ENCODE assay signal across 10 cellular contexts in genomic region chr2:218219934-218220333, GRCh38. TPM values are rescaled to one million over a fixed set of nuclear protein-coding genes. Genes with fewer than 3 reads are reported as not detected.
DNase-seq lines count a peak whose midpoint lies in the region; ATAC-seq, FAIRE-seq and TF ChIP-seq lines count a peak whose summit lies in the region.
"Had no signal": no experiment of that assay in that cellular context is flagged by ENCODE, and none has a peak within 500 bp of the region (broad histone marks: within the 10 kb centered on the region; RNA-seq: fewer than 3 reads in every experiment).

No MANE protein-coding gene starts in this region.

- ATAC-seq in gastrocnemius medialis (no peak), HG02588 (IDR thresholded peaks at IDR 0.05; ENCODE audit: unreplicated experiment) (no peak)

- H3K9me3 ChIP-seq in Peyer's patch (no peaks in the 10 kb centered on the region), gastrocnemius medialis (no peaks in the 10 kb centered on the region)

- TF ChIP-seq CTCF in GM12875 (IDR thresholded peaks at IDR 0.05; ENCODE audit: borderline replicate concordance, insufficient read depth, low read depth, low read length): no peak
- TF ChIP-seq CTCF in Peyer's patch (IDR thresholded peaks at IDR 0.05): no peak
- TF ChIP-seq CTCF in gastrocnemius medialis (IDR thresholded peaks at IDR 0.05 in 4 of 5, conservative IDR thresholded peaks at IDR 0.05 in 1 of 5): no peak

- no peak for FAIRE-seq in HTR-8/SVneo (lab: Jason Lieb, UNC)

- no peaks in the 10 kb centered on the region for H3K27me3 ChIP-seq in Peyer's patch
- H3K27me3 ChIP-seq in gastrocnemius medialis: no peaks in the 10 kb centered on the region

- H3K4me3 ChIP-seq in GM12875 (ENCODE audit: low read depth, low read length): peak overlapping the region; percentile 70
- H3K4me3 ChIP-seq in Peyer's patch: peak overlapping the region in 3 of 4 donors; percentile 9 to 93 (median 28)
- peak overlapping the region in 2 of 4 donors; percentile 87 to 92 for H3K4me3 ChIP-seq in gastrocnemius medialis

- intact Hi-C loops in gastrocnemius medialis (cut with DNase I; ENCODE audit: low total_unique reads): loop anchor here (5.0 kb wide), 2 partner anchors 37 to 347 kb away; partner anchors contain the start of genes CNOT9 and USP37

- in situ Hi-C loops in gastrocnemius medialis (cut with MboI; ENCODE audit: low sequenced_read_pairs in 4 of 4): loop anchor here in 1 of 4 donors (5.0 kb wide), 1 partner anchor 47 kb away; no protein-coding TSS in a partner anchor

- TF ChIP-seq POLR2A in Peyer's patch (IDR thresholded peaks at IDR 0.05) (no peak), gastrocnemius medialis (IDR thresholded peaks at IDR 0.05) (no peak)

- peaks cover 0 to 63% (median 33%) of the 10 kb centered on the region in 4 donors for H3K4me1 ChIP-seq in Peyer's patch
- peaks cover 67 to 78% of the 10 kb centered on the region in 2 donors for H3K4me1 ChIP-seq in gastrocnemius medialis

- peaks cover 0 to 12% (median 0%) of the 10 kb centered on the region in 3 donors for H3K36me3 ChIP-seq in Peyer's patch
- H3K36me3 ChIP-seq in gastrocnemius medialis: peaks cover 0 to 3% of the 10 kb centered on the region in 2 donors

- DNase-seq in Peyer's patch (no peak), epithelial cell of prostate (ENCODE audit: low read depth, low spot score) (no peak), gastrocnemius medialis (no peak), HTR-8/SVneo (ENCODE audit: insufficient read length, low spot score) (no peak), CD1c-positive myeloid dendritic cell (ENCODE audit: extremely low spot score) (no peak)
- DNase-seq in stimulated activated CD4-positive, alpha-beta T cell treated with anti-CD3 and anti-CD28 coated beads, Interleukin-12 subunit alpha, Interleukin-12 subunit beta, amount 100 ng/mL, for 4 hours: no peak
- DNase-seq: activated CD4-positive, alpha-beta T cell treated with anti-CD3 and anti-CD28 coated beads, Interleukin-2, amount 50 U/mL, for 48 hours; NCI-H510A had no signal

- H3K27ac ChIP-seq in Peyer's patch: peak overlapping the region; percentile 3 to 97 (median 69)
- peak overlapping the region; percentile 95 for H3K27ac ChIP-seq in epithelial cell of prostate
- H3K27ac ChIP-seq in gastrocnemius medialis: peak overlapping the region; percentile 96 to 99 (median 97)

RNA-seq across cellular contexts. Expression of gene ARPC2, which starts 2.9 kb away (rescaled TPM):
- total RNA-seq in Peyer's patch: 100 to 1,000 TPM; 210 to 284 (median 246) TPM
- 100 to 1,000 TPM; 181 to 231 (median 193) TPM for total RNA-seq in gastrocnemius medialis

RNA-seq across cellular contexts. Expression of gene GPBAR1, which starts 40.9 kb away (rescaled TPM):
- total RNA-seq in Peyer's patch (1 to 10 TPM; 3.3 to 7.0 (median 3.9) TPM), gastrocnemius medialis (under 1 TPM in 1 of 4 donors, not detected in 3; 0.93 TPM)

RNA-seq across cellular contexts. Expression of gene AAMP, which starts 50.0 kb away (rescaled TPM):
- total RNA-seq in Peyer's patch: 100 to 1,000 TPM in 3 of 4 donors, 10 to 100 TPM in 1; 91.8 to 151 (median 115) TPM
- 100 to 1,000 TPM in 1 of 4 donors, 10 to 100 TPM in 3; 87.1 to 134 (median 96.0) TPM for total RNA-seq in gastrocnemius medialis

RNA-seq across cellular contexts. Expression of gene PNKD, which starts 50.4 kb away (rescaled TPM):
- total RNA-seq in Peyer's patch: 100 to 1,000 TPM in 1 of 4 donors, 10 to 100 TPM in 3; 63.9 to 690 (median 70.4) TPM
- 10 to 100 TPM; 20.1 to 35.8 (median 31.9) TPM for total RNA-seq in gastrocnemius medialis

RNA-seq across cellular contexts. Expression of gene CXCR1, which starts 53.2 kb away (rescaled TPM):
- total RNA-seq in Peyer's patch: not detected
- total RNA-seq in gastrocnemius medialis: under 1 TPM in 3 of 4 donors, not detected in 1; 0.41 to 0.55 (median 0.53) TPM
